8 cellular contexts compared by ENCODE assay signal in the genomic region with DNA sequence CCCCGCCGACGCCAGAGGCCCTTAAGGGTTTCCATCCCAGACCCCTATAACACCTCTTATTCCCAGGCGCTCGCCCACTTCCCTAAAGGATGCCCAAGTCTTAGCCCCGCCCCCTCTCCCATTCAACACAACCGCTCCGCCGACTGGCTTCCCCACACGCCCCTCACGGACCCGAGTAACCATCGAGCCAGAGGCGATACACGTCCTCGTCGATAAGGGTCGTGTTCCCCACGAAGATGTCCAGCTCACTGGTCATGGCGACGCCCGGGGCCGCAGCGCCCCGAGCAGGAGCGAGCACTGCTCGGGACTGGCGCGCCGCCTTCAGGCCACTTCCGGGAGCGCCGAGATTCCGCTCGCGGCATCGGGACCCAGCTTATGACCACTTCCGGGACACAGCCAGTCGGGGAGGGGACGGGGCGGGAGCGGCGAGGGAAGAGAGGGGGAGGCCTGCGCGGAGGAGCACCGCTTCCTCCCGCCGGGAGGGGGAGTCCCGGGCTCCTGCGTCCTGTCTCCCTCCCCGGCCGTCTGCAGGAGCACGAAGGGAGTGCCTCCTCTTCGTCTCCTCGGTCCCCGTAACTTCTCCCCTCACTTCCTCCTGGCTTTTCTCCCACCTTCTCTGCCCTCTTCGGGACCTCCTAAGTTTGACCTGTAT. TPM values are rescaled to one million over a fixed set of nuclear protein-coding genes. Genes with fewer than 3 reads are reported as not detected.
A peak's percentile ranks its signal among the peaks of the same experiment; 100 is the strongest.
DNase-seq lines count a peak whose midpoint lies in the region; ATAC-seq and TF ChIP-seq lines count a peak whose summit lies in the region.

A gene (minus strand): TSS at position 309 of the 652 bp plus-strand sequence. CDS start 53 bp downstream, at position 256.

- H3K4me1 ChIP-seq in GM23248 (ENCODE audit: insufficient read depth) (peaks cover 37% of the 10 kb centered on the region), Loucy (ENCODE audit: insufficient read depth, low read length, poor library complexity, severe bottlenecking) (peaks cover 65% of the 10 kb centered on the region), RWPE2 (ENCODE audit: insufficient read depth, poor library complexity, severe bottlenecking) (peaks cover 10% of the 10 kb centered on the region)

- 0 to 1% methylated on average over 44 to 48 of the region's 57 CpGs for WGBS in GM23248 (ENCODE audit: low coverage in 1 of 2, low lambda C conversion rate in 2 of 2, missing lambda C conversion rate in 2 of 2), 2 experiments

- H3K27ac Mint-ChIP-seq in activated T-helper 2 cell treated with anti-CD3 and anti-CD28 coated beads, Interferon-gamma antibody, Interleukin-2, Interleukin-4, amounts not matched to agents 10 μg/mL and 5 μg/mL and 100 μg/mL, durations not matched to agents 14 hours and 24 hours and 36 hours = peak within 1 kb of the TSS; percentile 92
- H3K27ac Mint-ChIP-seq in natural killer cell treated with Interleukin-12 subunit alpha and Interleukin-12 subunit beta and Interleukin-15 and Interleukin-18, amount 100 ng/mL, for 72 hours = peak within 1 kb of the TSS; percentile 95 to 98

- H3K4me2 ChIP-seq in GM23248 (ENCODE audit: unreplicated experiment) (peak within 1 kb of the TSS; percentile 85), Loucy (ENCODE audit: low read depth, low read length, poor library complexity, severe bottlenecking) (peak within 1 kb of the TSS; percentile 92)

- H2AFZ ChIP-seq in GM23248 (peak within 1 kb of the TSS; percentile 76), Loucy (ENCODE audit: low read length) (peak within 1 kb of the TSS; percentile 90)

- H3K4me3 ChIP-seq in GM23248 (peak within 1 kb of the TSS; percentile 95), Loucy (ENCODE audit: low read length, poor library complexity, severe bottlenecking) (peak within 1 kb of the TSS; percentile 85), RWPE2 (ENCODE audit: severe bottlenecking) (peak within 1 kb of the TSS; percentile 45)

- H3F3A ChIP-seq in GM23248 (ENCODE audit: insufficient read depth) (peaks cover 53% of the 10 kb centered on the region), Loucy (ENCODE audit: low read depth) (no peaks in the 10 kb centered on the region; the same call in 1 of the 2 replicates)

- TF ChIP-seq CTCF in Loucy (conservative IDR thresholded peaks at IDR 0.05; ENCODE audit: low read length) (peak; percentile 68), RWPE2 (IDR thresholded peaks at IDR 0.05; ENCODE audit: poor library complexity, severe bottlenecking) (peak; percentile 93)

- peaks cover 47% of the 10 kb centered on the region for H3K4me1 Mint-ChIP-seq in activated T-helper 2 cell treated with anti-CD3 and anti-CD28 coated beads, Interferon-gamma antibody, Interleukin-2, Interleukin-4, amounts not matched to agents 10 μg/mL and 5 μg/mL and 100 μg/mL, durations not matched to agents 14 hours and 24 hours and 36 hours (ENCODE audit: low read depth)
- H3K4me1 Mint-ChIP-seq in natural killer cell treated with Interleukin-12 subunit alpha and Interleukin-12 subunit beta and Interleukin-15 and Interleukin-18, amount 100 ng/mL, for 72 hours (ENCODE audit: low read depth in 2 of 2) = peaks cover 58 to 65% of the 10 kb centered on the region in 2 donors

- peak within 1 kb of the TSS; percentile 98 for H3K4me3 Mint-ChIP-seq in activated T-helper 2 cell treated with anti-CD3 and anti-CD28 coated beads, Interferon-gamma antibody, Interleukin-2, Interleukin-4, amounts not matched to agents 10 μg/mL and 5 μg/mL and 100 μg/mL, durations not matched to agents 14 hours and 24 hours and 36 hours (ENCODE audit: low read depth)
- peak within 1 kb of the TSS; percentile 97 for H3K4me3 Mint-ChIP-seq in natural killer cell treated with Interleukin-12 subunit alpha and Interleukin-12 subunit beta and Interleukin-15 and Interleukin-18, amount 100 ng/mL, for 72 hours

- peak within 1 kb of the TSS; percentile 99 for H3K27ac ChIP-seq in GM23248
- H3K27ac ChIP-seq in RWPE2 (ENCODE audit: poor library complexity, severe bottlenecking) = peak within 1 kb of the TSS; percentile 96

- in situ Hi-C loops in GM23248 (cut with MboI) = loop anchor here (10.0 kb wide), 1 partner anchor 97 kb away; no protein-coding TSS in a partner anchor

- H3K9me3 Mint-ChIP-seq in activated T-helper 2 cell treated with anti-CD3 and anti-CD28 coated beads, Interferon-gamma antibody, Interleukin-2, Interleukin-4, amounts not matched to agents 10 μg/mL and 5 μg/mL and 100 μg/mL, durations not matched to agents 14 hours and 24 hours and 36 hours = no peaks in the 10 kb centered on the region
- no peaks in the 10 kb centered on the region for H3K9me3 Mint-ChIP-seq in natural killer cell treated with Interleukin-12 subunit alpha and Interleukin-12 subunit beta and Interleukin-15 and Interleukin-18, amount 100 ng/mL, for 72 hours

- H3K27me3 ChIP-seq in GM23248 (replicated peaks; ENCODE audit: insufficient read depth) (no peaks in the 10 kb centered on the region), Loucy (ENCODE audit: insufficient read depth, low read length, poor library complexity, severe bottlenecking) (no peaks in the 10 kb centered on the region), RWPE2 (ENCODE audit: insufficient read depth, poor library complexity, severe bottlenecking) (no peaks in the 10 kb centered on the region)

- DNase-seq in DMS53 treated with DMSO at 0.1 percent for 48 hours (lab: John Stamatoyannopoulos, UW; ENCODE audit: unreplicated experiment) (peak; percentile 91), GM23248 (peak; percentile 98), RWPE2 (ENCODE audit: low spot score) (peak; percentile 98), fibroblast of peridontal ligament (ENCODE audit: extremely low read depth) (peak; percentile 93)
- peak; percentile 91 for DNase-seq in activated T-helper 2 cell treated with anti-CD3 and anti-CD28 coated beads, Interferon-gamma antibody, Interleukin-2, Interleukin-4, amounts not matched to agents 10 μg/mL and 5 μg/mL and 100 μg/mL, durations not matched to agents 14 hours and 24 hours and 36 hours (ENCODE audit: low spot score)
- DNase-seq in natural killer cell treated with Interleukin-12 subunit alpha and Interleukin-12 subunit beta and Interleukin-15 and Interleukin-18, amount 100 ng/mL, for 72 hours (ENCODE audit: low spot score) = peak; percentile 95
- DNase-seq in stimulated activated naive CD4-positive, alpha-beta T cell treated with Interleukin-2 at 50 U/mL for 16 hours (lab: John Stamatoyannopoulos, UW) = peak; percentile 96

- H3K9me2 ChIP-seq in GM23248 (ENCODE audit: insufficient read depth) (no peaks in the 10 kb centered on the region), Loucy (replicated peaks; ENCODE audit: low read depth, low read length) (no peaks in the 10 kb centered on the region)

- H3K9me3 ChIP-seq in GM23248 (ENCODE audit: low read depth) (no peaks in the 10 kb centered on the region), Loucy (ENCODE audit: insufficient read depth, low read depth, low read length) (no peaks in the 10 kb centered on the region), RWPE2 (ENCODE audit: severe bottlenecking) (no peaks in the 10 kb centered on the region)

- H3K79me2 ChIP-seq in GM23248 (ENCODE audit: insufficient read depth) (peaks cover 66% of the 10 kb centered on the region), Loucy (ENCODE audit: insufficient read depth, low read length) (peaks cover 68% of the 10 kb centered on the region)

- peaks cover 27% of the 10 kb centered on the region; the same call in 1 of the 2 replicates for H3K36me3 ChIP-seq in GM23248 (ENCODE audit: low read depth)
- H3K36me3 ChIP-seq in Loucy (ENCODE audit: insufficient read depth, low read length) = peaks cover 11% of the 10 kb centered on the region; the same call in 1 of the 2 replicates
- peaks cover 44% of the 10 kb centered on the region for H3K36me3 ChIP-seq in RWPE2 (ENCODE audit: low read depth)

- H3K9ac ChIP-seq in GM23248 (peak within 1 kb of the TSS; percentile 99), Loucy (ENCODE audit: low read depth, low read length, poor library complexity, severe bottlenecking) (peak within 1 kb of the TSS; percentile 82)

- no peaks in the 10 kb centered on the region for H3K27me3 Mint-ChIP-seq in activated T-helper 2 cell treated with anti-CD3 and anti-CD28 coated beads, Interferon-gamma antibody, Interleukin-2, Interleukin-4, amounts not matched to agents 10 μg/mL and 5 μg/mL and 100 μg/mL, durations not matched to agents 14 hours and 24 hours and 36 hours (ENCODE audit: low read depth)
- no peaks in the 10 kb centered on the region for H3K27me3 Mint-ChIP-seq in natural killer cell treated with Interleukin-12 subunit alpha and Interleukin-12 subunit beta and Interleukin-15 and Interleukin-18, amount 100 ng/mL, for 72 hours

- peaks cover 61% of the 10 kb centered on the region for H3K36me3 Mint-ChIP-seq in activated T-helper 2 cell treated with anti-CD3 and anti-CD28 coated beads, Interferon-gamma antibody, Interleukin-2, Interleukin-4, amounts not matched to agents 10 μg/mL and 5 μg/mL and 100 μg/mL, durations not matched to agents 14 hours and 24 hours and 36 hours (ENCODE audit: low read depth)
- H3K36me3 Mint-ChIP-seq in natural killer cell treated with Interleukin-12 subunit alpha and Interleukin-12 subunit beta and Interleukin-15 and Interleukin-18, amount 100 ng/mL, for 72 hours = peaks cover 14% of the 10 kb centered on the region

- intact Hi-C loops in activated T-helper 2 cell treated with anti-CD3 and anti-CD28 coated beads, Interferon-gamma antibody, Interleukin-2, Interleukin-4, amounts not matched to agents 10 μg/mL and 5 μg/mL and 100 μg/mL, durations not matched to agents 14 hours and 24 hours and 36 hours (cut with micrococcal nuclease) = loop anchor here (1.0 to 2.0 kb wide), 2 partner anchors 73 to 101 kb away; a partner anchor contains a TSS

- H4K20me1 ChIP-seq in GM23248 (ENCODE audit: insufficient read depth) (no peaks in the 10 kb centered on the region; the same call in 1 of the 2 replicates), Loucy (ENCODE audit: insufficient read depth, low read length, poor library complexity, severe bottlenecking) (peaks cover 25% of the 10 kb centered on the region)

- ATAC-seq in RWPE2 (ENCODE audit: low read depth) = peak; percentile 57
- peak; percentile 82 to 86 for ATAC-seq in natural killer cell treated with Interleukin-12 subunit alpha and Interleukin-12 subunit beta and Interleukin-15 and Interleukin-18, amount 100 ng/mL, for 72 hours

RNA-seq across cellular contexts. Expression of the gene that starts here (rescaled TPM):
- 201 and 220 TPM in 2 replicates for total RNA-seq in GM23248 (2014; rRNA removed; shearing (Covaris generic))
- polyA plus RNA-seq in GM23248 (2016; fragmentation: Nextera tagmentation; extraction: Ambion mirVana) = 200 and 203 TPM in 2 replicates
- total RNA-seq in activated T-helper 2 cell treated with anti-CD3 and anti-CD28 coated beads, Interferon-gamma antibody, Interleukin-2, Interleukin-4, amounts not matched to agents 10 μg/mL and 5 μg/mL and 100 μg/mL, durations not matched to agents 14 hours and 24 hours and 36 hours = 95.4 and 99.8 TPM in 2 replicates
- 100 to 1,000 TPM in 1 of 2 donors, 10 to 100 TPM in 1; 76.6 to 157 TPM for total RNA-seq in natural killer cell treated with Interleukin-12 subunit alpha and Interleukin-12 subunit beta and Interleukin-15 and Interleukin-18, amount 100 ng/mL, for 72 hours

Comparison
In these comparisons a context has a peak if more than half of its experiments do, and no peak if none do; other contexts are left out.
1. Peak in every context shown above with its lines: DNase-seq, ATAC-seq, H3K4me3 ChIP-seq and H3K27ac ChIP-seq.
2. H3K4me3 ChIP-seq: peak in every context shown above with its lines; median percentile 95 in GM23248; 85 in Loucy; 45 in RWPE2.